ENCODE assay signal across 8 cellular contexts in the genomic region with DNA sequence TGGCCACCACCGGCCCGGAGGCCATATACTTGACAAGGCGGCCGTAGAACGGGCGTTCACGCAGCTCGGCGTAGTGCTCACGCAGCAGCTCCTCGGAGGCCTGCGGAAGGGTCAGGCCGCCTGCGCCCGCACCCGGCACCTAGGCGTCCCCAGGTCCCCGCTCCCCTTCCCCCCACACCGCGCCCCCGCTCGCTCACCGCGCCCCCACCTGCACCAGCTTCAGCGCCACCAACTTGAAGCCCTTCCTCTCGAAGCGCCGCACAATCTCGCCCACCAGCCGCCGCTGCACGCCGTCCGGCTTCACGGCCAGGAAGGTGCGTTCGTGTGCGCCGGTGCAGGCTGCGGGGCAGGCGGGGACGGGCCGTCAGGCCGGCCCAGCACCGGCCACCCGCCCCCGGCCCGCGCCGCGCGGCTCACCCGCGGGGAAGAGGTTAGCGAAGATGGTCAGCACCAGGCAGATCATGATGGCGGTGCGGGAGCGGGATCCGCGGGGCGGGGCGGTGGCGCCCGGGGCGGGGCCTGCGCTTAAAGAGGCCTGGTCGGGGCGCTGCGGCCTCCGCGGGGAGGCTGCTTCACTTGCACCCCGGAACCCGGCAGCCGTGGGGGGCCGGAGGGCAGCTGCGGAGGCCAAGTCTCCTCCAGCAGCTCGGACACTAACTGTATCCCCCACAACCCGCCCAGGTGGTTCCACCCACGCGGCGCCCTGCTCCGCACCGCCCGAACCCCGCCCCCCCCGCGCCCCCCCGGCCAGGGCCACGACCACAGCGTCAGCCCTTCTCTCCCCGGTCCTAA. TPM values are rescaled to one million over a fixed set of nuclear protein-coding genes. Genes with fewer than 3 reads are reported as not detected.
A peak's percentile ranks its signal among the peaks of the same experiment; 100 is the strongest.
DNase-seq lines count a peak whose midpoint lies in the region; ATAC-seq and TF ChIP-seq lines count a peak whose summit lies in the region.

A gene (minus strand): TSS at position 472 of the 792 bp plus-strand sequence. CDS start 9 bp downstream, at position 463.

- peaks cover 0 to 1% (median 0%) of the 10 kb centered on the region in 3 donors for H3K27me3 Mint-ChIP-seq in CD14-positive monocyte (ENCODE audit: low read depth in 3 of 3)

- no peak for TF ChIP-seq POLR2A in stomach (IDR thresholded peaks at IDR 0.05)

- peak within 1 kb of the TSS; percentile 90 to 94 for H3K4me3 Mint-ChIP-seq in CD14-positive monocyte

- H3K4me1 Mint-ChIP-seq in CD14-positive monocyte = peaks cover 28% of the 10 kb centered on the region

- no peaks in the 10 kb centered on the region for H3K27me3 ChIP-seq in SJCRH30
- H3K27me3 ChIP-seq in neuron (ENCODE audit: insufficient read depth, low read length) = no peaks in the 10 kb centered on the region
- H3K27me3 ChIP-seq in stomach = no peaks in the 10 kb centered on the region

- intact Hi-C loops in CD14-positive monocyte (cut with micrococcal nuclease) (loop anchor here (5.0 to 10.0 kb wide), 4 partner anchors 66 to 349 kb away; a partner anchor contains a TSS), stomach (cut with DNase I; ENCODE audit: low total_unique reads) (no loop called here)

- ATAC-seq in HG03378 (IDR thresholded peaks at IDR 0.05; ENCODE audit: unreplicated experiment) = no peak

- DNase-seq in CD14-positive monocyte (ENCODE audit: low spot score) = peak; percentile 70
- peak; percentile 62 for DNase-seq in HCEC 1CT
- DNase-seq in SJCRH30 = no peak
- DNase-seq in activated naive CD4-positive, alpha-beta T cell (lab: John Stamatoyannopoulos, UW) = peak; percentile 34 to 71 (median 56)
- DNase-seq in foreskin melanocyte = peak; percentile 35
- peak; percentile 81 for DNase-seq in stomach

- peak within 1 kb of the TSS; percentile 58 to 89 (median 84) for H3K27ac Mint-ChIP-seq in CD14-positive monocyte

- peaks cover 0 to 2% (median 0%) of the 10 kb centered on the region in 7 donors for H3K9me3 Mint-ChIP-seq in CD14-positive monocyte

- H3K36me3 ChIP-seq in SJCRH30 = peaks cover 8% of the 10 kb centered on the region; the same call in 1 of the 2 replicates
- H3K36me3 ChIP-seq in neuron (ENCODE audit: insufficient read depth, low read length) = peaks cover 49% of the 10 kb centered on the region
- peaks cover 34 to 53% (median 50%) of the 10 kb centered on the region in 4 donors for H3K36me3 ChIP-seq in stomach

- TF ChIP-seq CTCF in CD14-positive monocyte (IDR thresholded peaks at IDR 0.05) (no peak), stomach (IDR thresholded peaks at IDR 0.05) (no peak)

- H3K4me3 ChIP-seq in SJCRH30 (peak within 1 kb of the TSS; percentile 97), neuron (ENCODE audit: low read length) (peak within 1 kb of the TSS; percentile 87), stomach (peak within 1 kb of the TSS; percentile 75 to 98 (median 94))

- no peaks in the 10 kb centered on the region for H3K9me3 ChIP-seq in SJCRH30 (replicated peaks)
- H3K9me3 ChIP-seq in neuron (ENCODE audit: low read length) = no peaks in the 10 kb centered on the region
- no peaks in the 10 kb centered on the region for H3K9me3 ChIP-seq in stomach

- peak within 1 kb of the TSS; percentile 71; the same call in 1 of the 2 replicates for H3K27ac ChIP-seq in SJCRH30
- peak within 1 kb of the TSS; percentile 92 to 97 (median 95) for H3K27ac ChIP-seq in stomach

- TF ChIP-seq EP300 in stomach (IDR thresholded peaks at IDR 0.05) = no peak

- peaks cover 17 to 42% of the 10 kb centered on the region in 2 donors for H3K36me3 Mint-ChIP-seq in CD14-positive monocyte

- WGBS in stomach, 5 donors = 0 to 1% (median 1%) methylated on average over 20 to 91 of the region's 91 CpGs

- peaks cover 6% of the 10 kb centered on the region; the same call in 1 of the 2 replicates for H3K4me1 ChIP-seq in SJCRH30
- H3K4me1 ChIP-seq in neuron (ENCODE audit: insufficient read depth, low read length) = peaks cover 19% of the 10 kb centered on the region
- H3K4me1 ChIP-seq in stomach = peaks cover 35 to 62% (median 55%) of the 10 kb centered on the region in 4 donors

- no peak within 1 kb of the TSS for H2AFZ ChIP-seq in neuron (ENCODE audit: low read depth, low read length)

RNA-seq across cellular contexts. Expression of the gene that starts here (rescaled TPM):
- polyA plus RNA-seq in CD14-positive monocyte = 10 to 100 TPM; 57.7 to 80.2 TPM
- total RNA-seq in SJCRH30 (2014; rRNA removed; shearing (Covaris generic)) = 1.2 and 1.6 TPM in 2 replicates
- 100 to 1,000 TPM in 2 of 5 donors, 10 to 100 TPM in 3; 18.7 to 420 (median 52.1) TPM for total RNA-seq in stomach
- polyA plus RNA-seq in stomach = 100 to 1,000 TPM; 116 to 194 (median 135) TPM

Comparison
In these comparisons a context has a peak if more than half of its experiments do, and no peak if none do; other contexts are left out.
1. DNase-seq: peak in CD14-positive monocyte (single experiment), HCEC 1CT (single experiment), activated naive CD4-positive, alpha-beta T cell (4 of 4), foreskin melanocyte (single experiment) and stomach (single experiment); none in SJCRH30 (0 of 2).
2. Peak in every context shown above with its lines, with median percentiles within 50 percentile points of each other: H3K4me3 ChIP-seq.